1 cellular context compared by ENCODE assay signal in the genomic region with DNA sequence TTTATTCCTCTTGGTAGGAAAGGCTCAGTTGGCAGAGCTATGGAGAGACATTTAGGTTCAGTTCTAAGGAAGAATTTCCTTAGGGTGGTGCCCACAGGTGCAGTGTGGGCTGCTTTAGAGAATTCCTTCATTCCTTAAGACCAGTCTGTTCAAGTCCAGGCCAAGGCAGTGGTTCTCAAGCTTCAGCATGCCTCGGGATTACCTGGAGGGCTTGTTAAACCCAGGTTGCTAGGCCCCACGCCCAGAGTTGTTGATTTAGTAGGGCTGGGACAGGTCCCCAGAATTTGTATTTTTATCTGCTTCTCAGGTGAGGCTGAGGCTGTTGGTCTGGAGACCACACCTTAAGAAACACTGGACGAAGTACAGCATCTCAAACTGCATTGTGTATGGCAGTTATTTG.
TF ChIP-seq lines count a peak whose summit lies in the region.

No MANE protein-coding gene starts in this region.

TF ChIP-seq in GM23338, 12 proteins besides CTCF, POLR2A, EP300 and RAD21:
- TF ChIP-seq, protein P1, sequence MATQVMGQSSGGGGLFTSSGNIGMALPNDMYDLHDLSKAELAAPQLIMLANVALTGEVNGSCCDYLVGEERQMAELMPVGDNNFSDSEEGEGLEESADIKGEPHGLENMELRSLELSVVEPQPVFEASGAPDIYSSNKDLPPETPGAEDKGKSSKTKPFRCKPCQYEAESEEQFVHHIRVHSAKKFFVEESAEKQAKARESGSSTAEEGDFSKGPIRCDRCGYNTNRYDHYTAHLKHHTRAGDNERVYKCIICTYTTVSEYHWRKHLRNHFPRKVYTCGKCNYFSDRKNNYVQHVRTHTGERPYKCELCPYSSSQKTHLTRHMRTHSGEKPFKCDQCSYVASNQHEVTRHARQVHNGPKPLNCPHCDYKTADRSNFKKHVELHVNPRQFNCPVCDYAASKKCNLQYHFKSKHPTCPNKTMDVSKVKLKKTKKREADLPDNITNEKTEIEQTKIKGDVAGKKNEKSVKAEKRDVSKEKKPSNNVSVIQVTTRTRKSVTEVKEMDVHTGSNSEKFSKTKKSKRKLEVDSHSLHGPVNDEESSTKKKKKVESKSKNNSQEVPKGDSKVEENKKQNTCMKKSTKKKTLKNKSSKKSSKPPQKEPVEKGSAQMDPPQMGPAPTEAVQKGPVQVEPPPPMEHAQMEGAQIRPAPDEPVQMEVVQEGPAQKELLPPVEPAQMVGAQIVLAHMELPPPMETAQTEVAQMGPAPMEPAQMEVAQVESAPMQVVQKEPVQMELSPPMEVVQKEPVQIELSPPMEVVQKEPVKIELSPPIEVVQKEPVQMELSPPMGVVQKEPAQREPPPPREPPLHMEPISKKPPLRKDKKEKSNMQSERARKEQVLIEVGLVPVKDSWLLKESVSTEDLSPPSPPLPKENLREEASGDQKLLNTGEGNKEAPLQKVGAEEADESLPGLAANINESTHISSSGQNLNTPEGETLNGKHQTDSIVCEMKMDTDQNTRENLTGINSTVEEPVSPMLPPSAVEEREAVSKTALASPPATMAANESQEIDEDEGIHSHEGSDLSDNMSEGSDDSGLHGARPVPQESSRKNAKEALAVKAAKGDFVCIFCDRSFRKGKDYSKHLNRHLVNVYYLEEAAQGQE (IDR thresholded peaks at IDR 0.05; ENCODE audit: unreplicated experiment): no peak
- TF ChIP-seq POLR2AphosphoS5 (IDR thresholded peaks at IDR 0.05; ENCODE audit: low read depth): no peak
